In genomic region chr1:24416666-24417391, GRCh38 we compare ENCODE assay signal across 8 cellular contexts. TPM values are rescaled to one million over a fixed set of nuclear protein-coding genes. Genes with fewer than 3 reads are reported as not detected.
DNase-seq lines count a peak whose midpoint lies in the region; ATAC-seq, FAIRE-seq and TF ChIP-seq lines count a peak whose summit lies in the region.

No MANE protein-coding gene starts in this region.

- peak overlapping the region; percentile 96 for H3K4me3 Mint-ChIP-seq in activated T-cell treated with anti-CD3 and anti-CD28 coated beads, Interleukin-2, amount 50 U/mL, for 4 hours

- WGBS in gastroesophageal sphincter (ENCODE audit: low coverage in 1 of 2), 2 donors, result 61 to 67% methylated on average over 7 to 8 of the region's 10 CpGs
- WGBS in small intestine, 3 donors, result 28 to 50% (median 30%) methylated on average over 10 of the region's 10 CpGs

- DNase-seq in NCI-H2029 treated with DMSO at 0.1 percent for 48 hours (lab: John Stamatoyannopoulos, UW) (peak; percentile 14), NCI-H2029 (lab: John Stamatoyannopoulos, UW) (no peak), MG63 (peak; percentile 93), small intestine (peak; percentile 67), cortex of kidney (lab: John Stamatoyannopoulos, UW) (no peak)
- DNase-seq in activated T-cell treated with anti-CD3 and anti-CD28 coated beads, Interleukin-2, amount 50 U/mL, for 4 hours, result no peak

- no peak for FAIRE-seq in small intestine (lab: Jason Lieb, UNC)

- no peaks in the 10 kb centered on the region for H3K27me3 Mint-ChIP-seq in activated T-cell treated with anti-CD3 and anti-CD28 coated beads, Interleukin-2, amount 50 U/mL, for 4 hours (ENCODE audit: low read depth)

- H3K36me3 ChIP-seq in MG63 (peaks cover 22% of the 10 kb centered on the region), gastroesophageal sphincter (peaks cover 0 to 27% of the 10 kb centered on the region in 2 donors), small intestine (ENCODE audit: control insufficient read depth in 2 of 2, insufficient read depth in 2 of 2, low read length in 2 of 2) (peaks cover 3 to 5% of the 10 kb centered on the region in 2 donors)

- H3K27ac ChIP-seq in gastroesophageal sphincter (peak overlapping the region in 2 of 4 donors; percentile 48 to 72), small intestine (ENCODE audit: low read depth in 1 of 2, low read length in 1 of 2) (peak overlapping the region; percentile 1 to 76)

- H3K9me3 ChIP-seq in MG63 (no peaks in the 10 kb centered on the region), gastroesophageal sphincter (no peaks in the 10 kb centered on the region), small intestine (ENCODE audit: control insufficient read depth, low read depth) (no peaks in the 10 kb centered on the region)

- peak; percentile 10 to 15 for ATAC-seq in activated T-cell treated with anti-CD3 and anti-CD28 coated beads, Interleukin-2, amount 50 U/mL, for 4 hours
- ATAC-seq in gastroesophageal sphincter (no peak), GM19467 (IDR thresholded peaks at IDR 0.05; ENCODE audit: unreplicated experiment) (no peak)

- no peak for TF ChIP-seq CTCF in gastroesophageal sphincter (IDR thresholded peaks at IDR 0.05)

- peaks cover 21% of the 10 kb centered on the region for H3K36me3 Mint-ChIP-seq in activated T-cell treated with anti-CD3 and anti-CD28 coated beads, Interleukin-2, amount 50 U/mL, for 4 hours (ENCODE audit: insufficient read depth)

- H3K4me3 ChIP-seq in MG63 (peak overlapping the region; percentile 58), gastroesophageal sphincter (peak overlapping the region; percentile 48 to 69), small intestine (ENCODE audit: low read depth in 1 of 2, low read length in 2 of 2) (peak overlapping the region; percentile 57 to 61)

- H3K9me3 Mint-ChIP-seq in activated T-cell treated with anti-CD3 and anti-CD28 coated beads, Interleukin-2, amount 50 U/mL, for 4 hours, result no peaks in the 10 kb centered on the region

- no peak for TF ChIP-seq EP300 in gastroesophageal sphincter (IDR thresholded peaks at IDR 0.05)

- H3K4me1 ChIP-seq in gastroesophageal sphincter, result peaks cover 0 to 34% (median 10%) of the 10 kb centered on the region in 3 donors
- peaks cover 0 to 3% of the 10 kb centered on the region in 2 donors for H3K4me1 ChIP-seq in small intestine (ENCODE audit: control insufficient read depth in 2 of 2, insufficient read depth in 1 of 2, low read depth in 1 of 2, low read length in 1 of 2)

- H3K4me1 Mint-ChIP-seq in activated T-cell treated with anti-CD3 and anti-CD28 coated beads, Interleukin-2, amount 50 U/mL, for 4 hours (ENCODE audit: low read depth), result peaks cover 78% of the 10 kb centered on the region

- H3K27me3 ChIP-seq in MG63 (no peaks in the 10 kb centered on the region), gastroesophageal sphincter (no peaks in the 10 kb centered on the region), small intestine (ENCODE audit: control insufficient read depth in 2 of 2, insufficient read depth in 2 of 2, low read length in 2 of 2) (no peaks in the 10 kb centered on the region)

- no peak for TF ChIP-seq POLR2A in gastroesophageal sphincter (IDR thresholded peaks at IDR 0.05)

RNA-seq across cellular contexts. Expression of gene NIPAL3, which starts 1.2 kb away (rescaled TPM):
- total RNA-seq in MG63 (2014; rRNA removed; shearing (Covaris generic); ENCODE audit: low replicate concordance), result 44.1 and 45.5 TPM in 2 replicates
- 10 to 100 TPM; 24.0 to 31.8 (median 26.8) TPM for total RNA-seq in activated T-cell treated with anti-CD3 and anti-CD28 coated beads, Interleukin-2, amount 50 U/mL, for 4 hours
- 10 to 100 TPM; 22.3 to 45.7 (median 35.6) TPM for total RNA-seq in gastroesophageal sphincter
- polyA plus RNA-seq in small intestine, result 10 to 100 TPM in 2 of 3 donors, 1 to 10 TPM in 1; 4.9 to 15.9 (median 10.7) TPM

RNA-seq across cellular contexts. Expression of gene STPG1, which starts 3.2 kb away (rescaled TPM):
- total RNA-seq in MG63 (2014; rRNA removed; shearing (Covaris generic); ENCODE audit: low replicate concordance), result 5.7 and 7.2 TPM in 2 replicates
- 1 to 10 TPM; 3.2 to 4.2 (median 3.9) TPM for total RNA-seq in activated T-cell treated with anti-CD3 and anti-CD28 coated beads, Interleukin-2, amount 50 U/mL, for 4 hours
- 1 to 10 TPM; 2.2 to 7.6 (median 6.1) TPM for total RNA-seq in gastroesophageal sphincter
- polyA plus RNA-seq in small intestine, result 10 to 100 TPM in 1 of 3 donors, 1 to 10 TPM in 2; 6.5 to 10.3 (median 6.5) TPM

Comparison
In these comparisons a context has a peak if more than half of its experiments do, and no peak if none do; other contexts are left out.
1. DNase-seq: peak in NCI-H2029 treated with DMSO at 0.1 percent for 48 hours (single experiment), MG63 (single experiment) and small intestine (single experiment); none in NCI-H2029 (single experiment), activated T-cell treated with anti-CD3 and anti-CD28 coated beads, Interleukin-2, amount 50 U/mL, for 4 hours (single experiment) and cortex of kidney (single experiment).
2. ATAC-seq: peak in activated T-cell treated with anti-CD3 and anti-CD28 coated beads, Interleukin-2, amount 50 U/mL, for 4 hours (2 of 2); none in gastroesophageal sphincter (single experiment) and GM19467 (single experiment).
3. Peak in every context shown above with its lines, with median percentiles within 50 percentile points of each other: H3K4me3 ChIP-seq.